ENCODE assay signal across 10 cellular contexts in the genomic region with DNA sequence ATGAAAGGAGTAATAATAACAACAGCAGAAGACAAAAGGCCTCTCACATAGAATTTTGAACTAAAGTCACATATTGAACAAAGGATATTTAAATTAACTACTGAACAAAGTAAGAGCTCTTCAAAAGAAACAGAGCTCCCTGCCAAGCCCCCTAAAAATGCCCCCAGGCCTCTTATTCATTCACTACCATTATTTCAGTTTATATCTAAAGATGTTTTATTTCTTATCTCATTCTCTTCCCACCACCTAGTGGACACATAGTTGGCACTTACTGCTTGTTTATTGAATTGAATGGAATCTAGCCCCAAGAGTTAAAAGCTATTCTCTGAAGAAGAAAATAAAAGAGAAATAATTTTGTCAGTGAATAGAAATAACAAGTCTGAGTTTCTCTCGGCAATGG. TPM values are rescaled to one million over a fixed set of nuclear protein-coding genes. Genes with fewer than 3 reads are reported as not detected.
DNase-seq lines count a peak whose midpoint lies in the region; ATAC-seq and TF ChIP-seq lines count a peak whose summit lies in the region.
"Had no signal": no experiment of that assay in that cellular context is flagged by ENCODE, and none has a peak within 500 bp of the region (broad histone marks: within the 10 kb centered on the region; RNA-seq: fewer than 3 reads in every experiment).

No MANE protein-coding gene starts in this region.

- H3K4me3 ChIP-seq in AG04450 (ENCODE audit: low read depth, low read length) (no peak overlapping the region), GM23338 (no peak overlapping the region), astrocyte of the cerebellum (ENCODE audit: low read depth, low read length) (no peak overlapping the region), muscle layer of duodenum (ENCODE audit: low read depth in 1 of 2, low read length in 2 of 2) (no peak overlapping the region)

- H3K79me2 ChIP-seq in GM23338 (replicated peaks; ENCODE audit: insufficient read depth), result peaks cover 92% of the 10 kb centered on the region

- H3K9me2 ChIP-seq in GM23338 (ENCODE audit: insufficient read depth), result no peaks in the 10 kb centered on the region

- no peak overlapping the region for H3K27ac ChIP-seq in AG04450 (ENCODE audit: low read depth, low read length)
- H3K27ac ChIP-seq in GM23338 (ENCODE audit: low read depth), result no peak overlapping the region
- peak overlapping the region; percentile 32 for H3K27ac ChIP-seq in muscle layer of duodenum (ENCODE audit: low read length)

- H2AFZ ChIP-seq in GM23338, result no peak overlapping the region

- ATAC-seq in GM23338 (no peak), GM21529 (IDR thresholded peaks at IDR 0.05; ENCODE audit: unreplicated experiment) (no peak)

- peaks cover 34% of the 10 kb centered on the region for H3K36me3 Mint-ChIP-seq in GM23338 (ENCODE audit: low read depth)
- H3K36me3 Mint-ChIP-seq: activated naive CD8-positive, alpha-beta T cell had no signal

- H3K27me3 Mint-ChIP-seq in GM23338 (ENCODE audit: insufficient read depth, low read depth, poor library complexity), result peaks cover 2% of the 10 kb centered on the region
- H3K27me3 Mint-ChIP-seq: activated naive CD8-positive, alpha-beta T cell had no signal

- peak overlapping the region; percentile 3; the same call in 1 of the 2 replicates for H3K4me2 ChIP-seq in GM23338

- peak overlapping the region; percentile 13 for H3K27ac Mint-ChIP-seq in GM23338
- H3K27ac Mint-ChIP-seq: activated naive CD8-positive, alpha-beta T cell had no signal

- no peak for DNase-seq in AG04450 (ENCODE audit: low read depth, low spot score)
- no peak for DNase-seq in GM23338 (ENCODE audit: low spot score)
- no peak for DNase-seq in astrocyte of the cerebellum (ENCODE audit: low read depth)
- DNase-seq in NCI-H82 (lab: John Stamatoyannopoulos, UW), result no peak
- no peak for DNase-seq in stimulated activated CD4-positive, alpha-beta T cell treated with anti-CD3 and anti-CD28 coated beads, Interleukin-15, amount 100 ng/mL, for 24 hours
- DNase-seq in NCI-H2196 (lab: John Stamatoyannopoulos, UW; ENCODE audit: unreplicated experiment), result no peak
- DNase-seq: T-helper 1 cell had no signal

- H3K9me3 Mint-ChIP-seq in GM23338, result no peaks in the 10 kb centered on the region

- peaks cover 10% of the 10 kb centered on the region for H4K20me1 ChIP-seq in GM23338 (replicated peaks; ENCODE audit: insufficient read depth)

- peak; percentile 35 for TF ChIP-seq CTCF in AG04450 (IDR thresholded peaks at IDR 0.05; ENCODE audit: low read depth, low read length)
- TF ChIP-seq CTCF in GM23338 (conservative IDR thresholded peaks at IDR 0.05; ENCODE audit: low read depth in 2 of 2), result peak in 1 of 2 experiments; percentile 51; a peak in 3 of 4 replicates
- peak; percentile 29 for TF ChIP-seq CTCF in astrocyte of the cerebellum (IDR thresholded peaks at IDR 0.05; ENCODE audit: low read depth, low read length, missing control alignments)

- CTCF ChIA-PET in AG04450 (lab: Charles Lee), result interaction anchor here (0.5 to 1.9 kb wide), 7 partner anchors 9 to 153 kb away, joined by 3 to 7 read pairs (median 4); no protein-coding TSS in a partner anchor

- H3K4me1 ChIP-seq in GM23338 (ENCODE audit: insufficient read depth) (peaks cover 39% of the 10 kb centered on the region), muscle layer of duodenum (ENCODE audit: control insufficient read depth in 1 of 2, insufficient read depth in 2 of 2, low read length in 2 of 2) (peaks cover 5 to 65% of the 10 kb centered on the region in 2 donors)

- H3K27me3 ChIP-seq in AG04450 (ENCODE audit: control insufficient read depth, insufficient read depth, low read length) (no peaks in the 10 kb centered on the region), GM23338 (ENCODE audit: insufficient read depth) (no peaks in the 10 kb centered on the region), muscle layer of duodenum (ENCODE audit: low read depth, low read length) (no peaks in the 10 kb centered on the region)

- POLR2A ChIA-PET in AG04450 (lab: Yijun Ruan, JAX), result interaction anchor here (0.7 kb wide), 1 partner anchor 17 kb away, joined by 4 read pairs; no protein-coding TSS in a partner anchor

- H3K9me3 ChIP-seq in AG04450 (ENCODE audit: control insufficient read depth, insufficient read depth, low read length) (no peaks in the 10 kb centered on the region), muscle layer of duodenum (ENCODE audit: control insufficient read depth in 1 of 2, low read length in 2 of 2) (no peaks in the 10 kb centered on the region)

- no peaks in the 10 kb centered on the region for H3K36me3 ChIP-seq in GM23338 (ENCODE audit: insufficient read depth)
- no peaks in the 10 kb centered on the region for H3K36me3 ChIP-seq in muscle layer of duodenum (ENCODE audit: control insufficient read depth in 1 of 2, insufficient read depth in 2 of 2, low read length in 2 of 2)

- H3K4me1 Mint-ChIP-seq in GM23338, result peaks cover 63% of the 10 kb centered on the region

- H3F3A ChIP-seq in GM23338 (replicated peaks; ENCODE audit: low read depth), result 0 out of 2 replicates have a peak, but pooled peaks cover 4% of the 10 kb centered on the region

- H3K4me3 Mint-ChIP-seq in GM23338, result no peak overlapping the region
- H3K4me3 Mint-ChIP-seq: activated naive CD8-positive, alpha-beta T cell had no signal

- in situ Hi-C loops in astrocyte of the cerebellum (cut with HindIII; ENCODE audit: low sequenced_read_pairs), result no loop called here

TF ChIP-seq in GM23338, 12 proteins besides CTCF, POLR2A, EP300 and RAD21:
- TF ChIP-seq EZH2phosphoT487 (IDR thresholded peaks at IDR 0.05; ENCODE audit: unreplicated experiment), result no peak
- TF ChIP-seq, protein P1, sequence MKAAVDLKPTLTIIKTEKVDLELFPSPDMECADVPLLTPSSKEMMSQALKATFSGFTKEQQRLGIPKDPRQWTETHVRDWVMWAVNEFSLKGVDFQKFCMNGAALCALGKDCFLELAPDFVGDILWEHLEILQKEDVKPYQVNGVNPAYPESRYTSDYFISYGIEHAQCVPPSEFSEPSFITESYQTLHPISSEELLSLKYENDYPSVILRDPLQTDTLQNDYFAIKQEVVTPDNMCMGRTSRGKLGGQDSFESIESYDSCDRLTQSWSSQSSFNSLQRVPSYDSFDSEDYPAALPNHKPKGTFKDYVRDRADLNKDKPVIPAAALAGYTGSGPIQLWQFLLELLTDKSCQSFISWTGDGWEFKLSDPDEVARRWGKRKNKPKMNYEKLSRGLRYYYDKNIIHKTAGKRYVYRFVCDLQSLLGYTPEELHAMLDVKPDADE (IDR thresholded peaks at IDR 0.05), result no peak

RNA-seq across cellular contexts. Expression of gene VCL, which starts 37.4 kb away (rescaled TPM):
- polyA plus RNA-seq in AG04450 (2011; rRNA removed) (313 and 327 TPM in 2 replicates), GM23338 (2016; fragmentation: Nextera tagmentation; extraction: Ambion mirVana) (58.0 and 60.7 TPM in 2 replicates)
- polyA minus RNA-seq in AG04450 (2011; rRNA and poly(A)+ RNA removed), result 306 and 321 TPM in 2 replicates
- total RNA-seq in GM23338 (2014; rRNA removed; shearing (Covaris generic)), result 234 and 254 TPM in 2 replicates
